Comparison of ENCODE assay signal across 6 cellular contexts in genomic region chr12:40178701-40179100, GRCh38. TPM values are rescaled to one million over a fixed set of nuclear protein-coding genes. Genes with fewer than 3 reads are reported as not detected.
"Had no signal": no experiment of that assay in that cellular context is flagged by ENCODE, and none has a peak within 500 bp of the region (broad histone marks: within the 10 kb centered on the region; RNA-seq: fewer than 3 reads in every experiment).

No MANE protein-coding gene starts in this region.

- ATAC-seq: HepG2, K562 had no signal

- DNase-seq: IMR-90, KBM-7 had no signal

- H3K4me3 Mint-ChIP-seq: IgD-negative memory B cell had no signal

- H3K27me3 Mint-ChIP-seq: IgD-negative memory B cell had no signal

RNA-seq across cellular contexts. Expression of gene LRRK2, which starts 46.1 kb away (rescaled TPM):
- total RNA-seq: HepG2, HT-29 had no signal
